In the genomic region with DNA sequence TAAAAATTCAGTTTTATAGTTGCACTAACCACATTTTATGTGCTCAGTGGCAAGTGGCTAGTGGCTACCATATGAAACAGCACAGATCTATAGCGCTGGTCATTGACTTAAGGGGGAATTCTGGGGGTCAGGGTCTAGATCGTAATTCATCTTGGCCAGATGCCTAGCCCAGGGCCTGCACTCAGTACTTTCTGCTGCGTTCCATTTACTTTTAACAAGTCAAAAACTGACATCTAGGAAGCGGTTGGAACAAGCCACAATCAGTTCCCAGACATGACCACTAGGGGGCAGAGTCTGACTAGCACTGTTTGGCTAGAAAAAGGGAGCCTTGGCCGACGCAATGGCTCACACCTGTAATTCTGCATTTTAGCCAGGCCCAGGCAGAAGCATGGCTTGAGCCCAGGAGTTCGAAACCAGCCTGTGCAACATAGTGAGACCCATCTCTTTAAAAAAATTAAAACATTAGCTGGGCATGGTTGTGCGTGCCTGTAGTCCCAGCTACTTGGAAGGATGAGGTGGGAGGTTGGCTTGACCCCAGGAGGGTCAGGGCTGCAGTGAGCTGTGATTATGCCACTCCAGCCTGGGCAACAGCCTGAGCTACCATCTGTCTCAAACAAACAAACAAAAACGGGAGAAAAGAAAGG, we compare ENCODE assay signal across 8 cellular contexts. TPM values are rescaled to one million over a fixed set of nuclear protein-coding genes. Genes with fewer than 3 reads are reported as not detected.
DNase-seq lines count a peak whose midpoint lies in the region; ATAC-seq and TF ChIP-seq lines count a peak whose summit lies in the region.

No MANE protein-coding gene starts in this region.

- H3K27me3 ChIP-seq in cardiac muscle cell (no peaks in the 10 kb centered on the region), prostate gland (replicated peaks; ENCODE audit: insufficient read depth) (no peaks in the 10 kb centered on the region)

- CTCF ChIA-PET in HEK293 (lab: Yijun Ruan, JAX) = interaction anchor here (0.6 to 2.2 kb wide), 29 partner anchors 9 to 547 kb away, joined by 3 to 23 read pairs (median 5); a partner anchor contains a TSS
- CTCF ChIA-PET in activated naive CD4-positive, alpha-beta T cell treated with anti-CD3 and anti-CD28 coated beads, Interleukin-2, amount 10 ng/mL, durations not matched to agents 7 days and 5 days (lab: Charles Lee) = interaction anchor here (0.9 to 5.6 kb wide), 17 partner anchors 9 to 114 kb away, joined by 3 to 103 read pairs (median 5); a partner anchor contains a TSS

- no peaks in the 10 kb centered on the region for H3K9me3 Mint-ChIP-seq in activated naive CD4-positive, alpha-beta T cell treated with anti-CD3 and anti-CD28 coated beads, Interleukin-2, amount 10 ng/mL, durations not matched to agents 7 days and 5 days

- no peak overlapping the region for H3K4me3 Mint-ChIP-seq in activated naive CD4-positive, alpha-beta T cell treated with anti-CD3 and anti-CD28 coated beads, Interleukin-2, amount 10 ng/mL, durations not matched to agents 7 days and 5 days

- H3K27me3 Mint-ChIP-seq in activated naive CD4-positive, alpha-beta T cell treated with anti-CD3 and anti-CD28 coated beads, Interleukin-2, amount 10 ng/mL, durations not matched to agents 7 days and 5 days = peaks cover 32% of the 10 kb centered on the region

- DNase-seq in DMS79 (lab: John Stamatoyannopoulos, UW) = peak; percentile 17
- DNase-seq in NCI-H128 (lab: John Stamatoyannopoulos, UW; ENCODE audit: unreplicated experiment) = peak; percentile 60
- peak; percentile 94 for DNase-seq in activated naive CD4-positive, alpha-beta T cell treated with anti-CD3 and anti-CD28 coated beads, Interleukin-2, amount 10 ng/mL, durations not matched to agents 7 days and 5 days
- peak; percentile 90 for DNase-seq in cardiac muscle cell (ENCODE audit: low read depth in 1 of 2, low spot score in 1 of 2)
- DNase-seq in prostate gland (ENCODE audit: low spot score) = peak; percentile 83

- no peaks in the 10 kb centered on the region for H3K36me3 Mint-ChIP-seq in activated naive CD4-positive, alpha-beta T cell treated with anti-CD3 and anti-CD28 coated beads, Interleukin-2, amount 10 ng/mL, durations not matched to agents 7 days and 5 days

- H3K27ac ChIP-seq in HEK293 (ENCODE audit: extremely low read depth, low read depth, low read length) (no peak overlapping the region), cardiac muscle cell (no peak overlapping the region), prostate gland (peak overlapping the region; percentile 51 to 54)

- 7% methylated on average over 9 of the region's 9 CpGs for WGBS in prostate gland

- H3K4me1 Mint-ChIP-seq in activated naive CD4-positive, alpha-beta T cell treated with anti-CD3 and anti-CD28 coated beads, Interleukin-2, amount 10 ng/mL, durations not matched to agents 7 days and 5 days = peaks cover 6% of the 10 kb centered on the region

- POLR2A ChIA-PET in HEK293 (lab: Yijun Ruan, JAX) = interaction anchor here (0.9 kb wide), 1 partner anchor 15 kb away, joined by 3 read pairs; no protein-coding TSS in a partner anchor

- H3K4me3 ChIP-seq in HEK293 (ENCODE audit: low read depth, low read length) (no peak overlapping the region), cardiac muscle cell (no peak overlapping the region), prostate gland (no peak overlapping the region)

- H3K27ac Mint-ChIP-seq in activated naive CD4-positive, alpha-beta T cell treated with anti-CD3 and anti-CD28 coated beads, Interleukin-2, amount 10 ng/mL, durations not matched to agents 7 days and 5 days = peak overlapping the region; percentile 4

- H3K9me3 ChIP-seq in HEK293 (ENCODE audit: control insufficient read depth, insufficient read depth, low read depth, low read length) (no peaks in the 10 kb centered on the region), cardiac muscle cell (ENCODE audit: low read depth) (no peaks in the 10 kb centered on the region), prostate gland (no peaks in the 10 kb centered on the region)

- intact Hi-C loops in prostate gland (cut with DNase I) = loop anchor here (5.0 kb wide), 1 partner anchor 56 kb away; a partner anchor contains a TSS

- H3K36me3 ChIP-seq in HEK293 (ENCODE audit: control insufficient read depth in 2 of 2, insufficient read depth in 1 of 2, low read length in 2 of 2) (no peaks in the 10 kb centered on the region), cardiac muscle cell (no peaks in the 10 kb centered on the region), prostate gland (no peaks in the 10 kb centered on the region)

- ATAC-seq in SK-N-SH treated with all-trans-retinoic acid at 6 μM for 48 hours = peak; percentile 90
- no peak for ATAC-seq in GM19467 (IDR thresholded peaks at IDR 0.05; ENCODE audit: unreplicated experiment)

- H3K4me1 ChIP-seq in HEK293 (ENCODE audit: control insufficient read depth, insufficient read depth, low read length) = no peaks in the 10 kb centered on the region; the same call in 1 of the 2 replicates
- peaks cover 13% of the 10 kb centered on the region for H3K4me1 ChIP-seq in cardiac muscle cell (ENCODE audit: low read depth)
- no peaks in the 10 kb centered on the region for H3K4me1 ChIP-seq in prostate gland (replicated peaks)

- TF ChIP-seq CTCF in HEK293 (tag by site-specific recombination; IDR thresholded peaks at IDR 0.05) (peak; percentile 94), cardiac muscle cell (IDR thresholded peaks at IDR 0.05; ENCODE audit: low read depth, low read length) (peak; percentile 92), prostate gland (IDR thresholded peaks at IDR 0.05) (peak; percentile 95 to 100 (median 98))

- TF ChIP-seq POLR2A in prostate gland (IDR thresholded peaks at IDR 0.05) = no peak

TF ChIP-seq in HEK293, 187 proteins besides CTCF, POLR2A, EP300 and RAD21 (continues in another document):
- no peak for TF ChIP-seq HOXC10 (CRISPR knock-in tag; IDR thresholded peaks at IDR 0.05)
- no peak for TF ChIP-seq ZFP69B (tag by site-specific recombination; IDR thresholded peaks at IDR 0.05)
- 0 out of 2 replicates have a peak, but pooled peaks have one; percentile 38 for TF ChIP-seq SP7 (tag by site-specific recombination; IDR thresholded peaks at IDR 0.05)
- TF ChIP-seq ZNF660 (tag by site-specific recombination; IDR thresholded peaks at IDR 0.05) = peak; percentile 68

TF ChIP-seq in SK-N-SH treated with all-trans-retinoic acid at 6 μM for 48 hours, 23 proteins besides CTCF, POLR2A, EP300 and RAD21 (continues in another document):
- TF ChIP-seq, protein P1, sequence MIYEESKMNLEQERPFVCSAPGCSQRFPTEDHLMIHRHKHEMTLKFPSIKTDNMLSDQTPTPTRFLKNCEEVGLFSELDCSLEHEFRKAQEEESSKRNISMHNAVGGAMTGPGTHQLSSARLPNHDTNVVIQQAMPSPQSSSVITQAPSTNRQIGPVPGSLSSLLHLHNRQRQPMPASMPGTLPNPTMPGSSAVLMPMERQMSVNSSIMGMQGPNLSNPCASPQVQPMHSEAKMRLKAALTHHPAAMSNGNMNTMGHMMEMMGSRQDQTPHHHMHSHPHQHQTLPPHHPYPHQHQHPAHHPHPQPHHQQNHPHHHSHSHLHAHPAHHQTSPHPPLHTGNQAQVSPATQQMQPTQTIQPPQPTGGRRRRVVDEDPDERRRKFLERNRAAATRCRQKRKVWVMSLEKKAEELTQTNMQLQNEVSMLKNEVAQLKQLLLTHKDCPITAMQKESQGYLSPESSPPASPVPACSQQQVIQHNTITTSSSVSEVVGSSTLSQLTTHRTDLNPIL (CRISPR knock-in tag; IDR thresholded peaks at IDR 0.05; ENCODE audit: low read depth) = no peak
- TF ChIP-seq BACH2 (CRISPR knock-in tag; IDR thresholded peaks at IDR 0.05; ENCODE audit: borderline replicate concordance) (no peak), TCF4 (CRISPR knock-in tag; IDR thresholded peaks at IDR 0.05; ENCODE audit: borderline replicate concordance) (no peak), PPARA (CRISPR knock-in tag; IDR thresholded peaks at IDR 0.05; ENCODE audit: borderline replicate concordance) (no peak), ARNTL (CRISPR knock-in tag; IDR thresholded peaks at IDR 0.05; ENCODE audit: borderline replicate concordance, low read depth) (no peak), ZFP3 (CRISPR knock-in tag; IDR thresholded peaks at IDR 0.05) (no peak), RARB (CRISPR knock-in tag; IDR thresholded peaks at IDR 0.05) (no peak), OSR1 (CRISPR knock-in tag; IDR thresholded peaks at IDR 0.05) (no peak), ISL1 (CRISPR knock-in tag; IDR thresholded peaks at IDR 0.05) (no peak)
- TF ChIP-seq, protein P2, sequence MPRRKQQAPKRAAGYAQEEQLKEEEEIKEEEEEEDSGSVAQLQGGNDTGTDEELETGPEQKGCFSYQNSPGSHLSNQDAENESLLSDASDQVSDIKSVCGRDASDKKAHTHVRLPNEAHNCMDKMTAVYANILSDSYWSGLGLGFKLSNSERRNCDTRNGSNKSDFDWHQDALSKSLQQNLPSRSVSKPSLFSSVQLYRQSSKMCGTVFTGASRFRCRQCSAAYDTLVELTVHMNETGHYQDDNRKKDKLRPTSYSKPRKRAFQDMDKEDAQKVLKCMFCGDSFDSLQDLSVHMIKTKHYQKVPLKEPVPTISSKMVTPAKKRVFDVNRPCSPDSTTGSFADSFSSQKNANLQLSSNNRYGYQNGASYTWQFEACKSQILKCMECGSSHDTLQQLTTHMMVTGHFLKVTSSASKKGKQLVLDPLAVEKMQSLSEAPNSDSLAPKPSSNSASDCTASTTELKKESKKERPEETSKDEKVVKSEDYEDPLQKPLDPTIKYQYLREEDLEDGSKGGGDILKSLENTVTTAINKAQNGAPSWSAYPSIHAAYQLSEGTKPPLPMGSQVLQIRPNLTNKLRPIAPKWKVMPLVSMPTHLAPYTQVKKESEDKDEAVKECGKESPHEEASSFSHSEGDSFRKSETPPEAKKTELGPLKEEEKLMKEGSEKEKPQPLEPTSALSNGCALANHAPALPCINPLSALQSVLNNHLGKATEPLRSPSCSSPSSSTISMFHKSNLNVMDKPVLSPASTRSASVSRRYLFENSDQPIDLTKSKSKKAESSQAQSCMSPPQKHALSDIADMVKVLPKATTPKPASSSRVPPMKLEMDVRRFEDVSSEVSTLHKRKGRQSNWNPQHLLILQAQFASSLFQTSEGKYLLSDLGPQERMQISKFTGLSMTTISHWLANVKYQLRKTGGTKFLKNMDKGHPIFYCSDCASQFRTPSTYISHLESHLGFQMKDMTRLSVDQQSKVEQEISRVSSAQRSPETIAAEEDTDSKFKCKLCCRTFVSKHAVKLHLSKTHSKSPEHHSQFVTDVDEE (CRISPR knock-in tag; IDR thresholded peaks at IDR 0.05) = no peak

RNA-seq across cellular contexts. Expression of a gene that starts 9.0 kb away (rescaled TPM):
- total RNA-seq in cardiac muscle cell = 15.5 and 25.9 TPM in 2 replicates
- polyA plus RNA-seq in cardiac muscle cell = 18.8 and 41.2 TPM in 2 replicates
- 100 to 1,000 TPM; 139 to 193 TPM for total RNA-seq in prostate gland

RNA-seq across cellular contexts. Expression of a gene that starts 31.0 kb away (rescaled TPM):
- total RNA-seq in cardiac muscle cell = 103 and 173 TPM in 2 replicates
- 206 and 287 TPM in 2 replicates for polyA plus RNA-seq in cardiac muscle cell
- total RNA-seq in prostate gland = 100 to 1,000 TPM; 103 to 145 TPM

RNA-seq across cellular contexts. Expression of a gene that starts 31.4 kb away (rescaled TPM):
- total RNA-seq in cardiac muscle cell = 269 and 315 TPM in 2 replicates
- polyA plus RNA-seq in cardiac muscle cell = 273 and 276 TPM in 2 replicates
- total RNA-seq in prostate gland = 100 to 1,000 TPM; 217 to 237 TPM

RNA-seq across cellular contexts. Expression of a gene that starts 40.5 kb away (rescaled TPM):
- total RNA-seq in cardiac muscle cell = 2.4 and 4.4 TPM in 2 replicates
- 2.9 and 7.9 TPM in 2 replicates for polyA plus RNA-seq in cardiac muscle cell
- total RNA-seq in prostate gland = under 1 TPM in 1 of 2 donors, not detected in 1; 0.91 TPM

RNA-seq across cellular contexts. Expression of a gene that starts 55.4 kb away (rescaled TPM):
- total RNA-seq in cardiac muscle cell = 2.0 and 5.5 TPM in 2 replicates
- 1.2 and 5.0 TPM in 2 replicates for polyA plus RNA-seq in cardiac muscle cell
- 1 to 10 TPM in 1 of 2 donors, not detected in 1; 2.0 TPM for total RNA-seq in prostate gland

Comparison
In these comparisons a context has a peak if more than half of its experiments do, and no peak if none do; other contexts are left out.
1. DNase-seq: peak in every context shown above with its lines; median percentile 94 in activated naive CD4-positive, alpha-beta T cell treated with anti-CD3 and anti-CD28 coated beads, Interleukin-2, amount 10 ng/mL, durations not matched to agents 7 days and 5 days; 90 in cardiac muscle cell; 83 in prostate gland; 60 in NCI-H128; 17 in DMS79.
2. H3K27ac ChIP-seq: peak in prostate gland (2 of 2); none in HEK293 (single experiment) and cardiac muscle cell (single experiment).
3. Peak in every context shown above with its lines, with median percentiles within 50 percentile points of each other: CTCF ChIP-seq.